10 cellular contexts compared by ENCODE assay signal in the genomic region with DNA sequence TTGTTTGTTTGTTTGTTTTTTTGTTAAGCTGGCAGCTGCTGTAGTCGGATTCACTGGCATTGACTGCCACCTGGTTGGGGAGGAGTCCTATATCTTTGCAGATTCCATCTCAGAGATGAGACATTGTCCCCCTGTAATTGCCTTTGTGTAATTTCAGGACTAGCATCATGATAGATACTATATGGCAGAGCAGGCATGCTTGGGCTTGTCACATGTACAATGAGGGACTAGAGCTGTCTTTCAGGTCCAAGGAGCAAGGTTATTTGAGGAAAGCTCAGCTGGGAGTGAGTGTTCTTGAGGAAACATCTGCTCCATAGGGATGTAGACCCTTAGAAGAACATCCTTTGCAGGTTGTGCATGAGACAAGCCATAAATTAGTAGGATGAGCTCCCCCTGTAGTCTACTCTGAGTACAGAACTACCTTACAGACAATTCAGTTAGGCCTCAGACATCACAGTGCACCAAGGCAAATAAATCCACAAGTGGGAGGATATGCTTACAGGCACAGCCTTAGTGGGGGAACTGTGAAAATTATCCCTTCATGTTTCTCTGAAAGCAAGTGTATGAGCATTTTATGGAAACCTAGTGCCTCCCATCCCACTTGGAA.
DNase-seq lines count a peak whose midpoint lies in the region; ATAC-seq and TF ChIP-seq lines count a peak whose summit lies in the region.
"Had no signal": no experiment of that assay in that cellular context is flagged by ENCODE, and none has a peak within 500 bp of the region (broad histone marks: within the 10 kb centered on the region; RNA-seq: fewer than 3 reads in every experiment).

No MANE protein-coding gene starts in this region.

- DNase-seq in NCI-H1417 (lab: John Stamatoyannopoulos, UW), result peak; percentile 36 to 64 (median 63)
- no peak for DNase-seq in NCI-H1417 treated with DMSO at 0.1 percent for 48 hours (lab: John Stamatoyannopoulos, UW)
- DNase-seq in Kasumi-1 (lab: John Stamatoyannopoulos, UW), result peak; percentile 28 to 32
- peak; percentile 5 for DNase-seq in astrocyte of the cerebellum (ENCODE audit: low read depth)
- DNase-seq in left lung, result no peak
- no peak for DNase-seq in activated CD4-positive, alpha-beta T cell treated with anti-CD3 and anti-CD28 coated beads for 36 hours
- no peak for DNase-seq in T-helper 1 cell

- in situ Hi-C loops in astrocyte of the cerebellum (cut with HindIII; ENCODE audit: low sequenced_read_pairs), result no loop called here

- H3K9me3 ChIP-seq in left lung, result no peaks in the 10 kb centered on the region
- H3K9me3 ChIP-seq: MG63 had no signal

- no peaks in the 10 kb centered on the region for H3K9me3 Mint-ChIP-seq in activated CD4-positive, alpha-beta T cell treated with anti-CD3 and anti-CD28 coated beads for 36 hours (ENCODE audit: low read depth)
- H3K9me3 Mint-ChIP-seq: stimulated activated naive B cell treated with anti-CD40 and anti-IgM and Interleukin-4, amounts not matched to agents 10 μg/mL and 1 μg/mL and 100 μg/mL, for 72 hours had no signal

- ATAC-seq in left lung (peak; percentile 33), GM21526 (IDR thresholded peaks at IDR 0.05; ENCODE audit: low FRiP score, unreplicated experiment) (no peak)
- no peak for ATAC-seq in activated CD4-positive, alpha-beta T cell treated with anti-CD3 and anti-CD28 coated beads for 36 hours

- intact Hi-C loops in left lung (cut with DNase I), result no loop called here
- intact Hi-C loops in activated CD4-positive, alpha-beta T cell treated with anti-CD3 and anti-CD28 coated beads for 36 hours (cut with DNase I, micrococcal nuclease), result loop anchor here (2.0 to 10.0 kb wide), 6 partner anchors 53 to 1893 kb away; no protein-coding TSS in a partner anchor

- H3K4me3 ChIP-seq in astrocyte of the cerebellum (ENCODE audit: low read depth, low read length), result no peak overlapping the region
- no peak overlapping the region for H3K4me3 ChIP-seq in left lung
- H3K4me3 ChIP-seq: MG63 had no signal

- no peaks in the 10 kb centered on the region for H3K36me3 Mint-ChIP-seq in activated CD4-positive, alpha-beta T cell treated with anti-CD3 and anti-CD28 coated beads for 36 hours (ENCODE audit: low read depth)
- H3K36me3 Mint-ChIP-seq: stimulated activated naive B cell treated with anti-CD40 and anti-IgM and Interleukin-4, amounts not matched to agents 10 μg/mL and 1 μg/mL and 100 μg/mL, for 72 hours had no signal

- no peak overlapping the region for H3K27ac ChIP-seq in left lung

- peak; percentile 48 for TF ChIP-seq CTCF in astrocyte of the cerebellum (IDR thresholded peaks at IDR 0.05; ENCODE audit: low read depth, low read length, missing control alignments)
- no peak for TF ChIP-seq CTCF in left lung (IDR thresholded peaks at IDR 0.05)

- H3K4me1 Mint-ChIP-seq in activated CD4-positive, alpha-beta T cell treated with anti-CD3 and anti-CD28 coated beads for 36 hours, result no peaks in the 10 kb centered on the region
- H3K4me1 Mint-ChIP-seq: stimulated activated naive B cell treated with anti-CD40 and anti-IgM and Interleukin-4, amounts not matched to agents 10 μg/mL and 1 μg/mL and 100 μg/mL, for 72 hours had no signal

- no peak overlapping the region for H3K4me3 Mint-ChIP-seq in activated CD4-positive, alpha-beta T cell treated with anti-CD3 and anti-CD28 coated beads for 36 hours
- H3K4me3 Mint-ChIP-seq: stimulated activated naive B cell treated with anti-CD40 and anti-IgM and Interleukin-4, amounts not matched to agents 10 μg/mL and 1 μg/mL and 100 μg/mL, for 72 hours had no signal

- no peaks in the 10 kb centered on the region for H3K27me3 Mint-ChIP-seq in activated CD4-positive, alpha-beta T cell treated with anti-CD3 and anti-CD28 coated beads for 36 hours
- H3K27me3 Mint-ChIP-seq: stimulated activated naive B cell treated with anti-CD40 and anti-IgM and Interleukin-4, amounts not matched to agents 10 μg/mL and 1 μg/mL and 100 μg/mL, for 72 hours had no signal

- POLR2A ChIA-PET in activated CD4-positive, alpha-beta T cell treated with anti-CD3 and anti-CD28 coated beads for 36 hours (lab: Charles Lee), result interaction anchor here (0.6 kb wide), 1 partner anchor 127 kb away, joined by 3 read pairs; no protein-coding TSS in a partner anchor

- no peaks in the 10 kb centered on the region for H3K27me3 ChIP-seq in left lung
- H3K27me3 ChIP-seq: MG63 had no signal

- CTCF ChIA-PET in activated CD4-positive, alpha-beta T cell treated with anti-CD3 and anti-CD28 coated beads for 36 hours (lab: Charles Lee), result interaction anchor here (1.1 kb wide), 1 partner anchor 9 kb away, joined by 5 read pairs; no protein-coding TSS in a partner anchor

- no peaks in the 10 kb centered on the region for H3K36me3 ChIP-seq in left lung
- H3K36me3 ChIP-seq: MG63 had no signal

- H3K4me1 ChIP-seq in left lung, result no peaks in the 10 kb centered on the region

- no peak overlapping the region for H3K27ac Mint-ChIP-seq in activated CD4-positive, alpha-beta T cell treated with anti-CD3 and anti-CD28 coated beads for 36 hours
- H3K27ac Mint-ChIP-seq: stimulated activated naive B cell treated with anti-CD40 and anti-IgM and Interleukin-4, amounts not matched to agents 10 μg/mL and 1 μg/mL and 100 μg/mL, for 72 hours had no signal

Comparison
In these comparisons a context has a peak if more than half of its experiments do, and no peak if none do; other contexts are left out.
1. DNase-seq: peak in NCI-H1417 (3 of 3), Kasumi-1 (2 of 2) and astrocyte of the cerebellum (single experiment); none in NCI-H1417 treated with DMSO at 0.1 percent for 48 hours (single experiment), left lung (0 of 2), activated CD4-positive, alpha-beta T cell treated with anti-CD3 and anti-CD28 coated beads for 36 hours (single experiment) and T-helper 1 cell (0 of 5).
2. intact Hi-C loops: an anchor here in activated CD4-positive, alpha-beta T cell treated with anti-CD3 and anti-CD28 coated beads for 36 hours (2.0 to 10.0 kb wide); none called in left lung.